Comparison of ENCODE assay signal across 13 cellular contexts in genomic region chr7:2269468-2270460, GRCh38. TPM values are rescaled to one million over a fixed set of nuclear protein-coding genes. Genes with fewer than 3 reads are reported as not detected.
DNase-seq lines count a peak whose midpoint lies in the region; ATAC-seq and TF ChIP-seq lines count a peak whose summit lies in the region.
"Had no signal": no experiment of that assay in that cellular context is flagged by ENCODE, and none has a peak within 500 bp of the region (broad histone marks: within the 10 kb centered on the region; RNA-seq: fewer than 3 reads in every experiment).

No MANE protein-coding gene starts in this region.

- peak overlapping the region; percentile 66 for H3K4me3 Mint-ChIP-seq in neural crest cell
- no peak overlapping the region for H3K4me3 Mint-ChIP-seq in CD4-positive, alpha-beta T cell
- H3K4me3 Mint-ChIP-seq in activated naive CD4-positive, alpha-beta T cell treated with anti-CD3 and anti-CD28 coated beads for 36 hours = no peak overlapping the region
- H3K4me3 Mint-ChIP-seq: activated T-helper 1 cell treated with anti-CD3 and anti-CD28 coated beads, Interleukin-12 subunit alpha, Interleukin-12 subunit beta, Interleukin-2, Interleukin-4 antibody, amounts not matched to agents 30 ng/mL and 10 ng/mL and 1 ng/mL, durations not matched to agents 14 hours and 24 hours and 36 hours had no signal

- no peaks in the 10 kb centered on the region for H3K36me3 ChIP-seq in PC-3 (ENCODE audit: low read depth, low read length)
- H3K36me3 ChIP-seq: cardiac muscle cell had no signal

- no peaks in the 10 kb centered on the region for H3K27me3 ChIP-seq in PC-3 (ENCODE audit: low read length)
- no peaks in the 10 kb centered on the region for H3K27me3 ChIP-seq in CD4-positive, alpha-beta T cell (ENCODE audit: control insufficient read depth, insufficient read depth, low read length)
- H3K27me3 ChIP-seq: cardiac muscle cell, SJSA1 had no signal

- no TSS peak for BruUV-seq in PC-3 (replicated peaks; lab: Mats Ljungman, UMichigan)

- CTCF ChIA-PET in PC-3 (lab: Charles Lee) = interaction anchor here (0.6 kb wide), 1 partner anchor 21 kb away, joined by 3 read pairs; no protein-coding TSS in a partner anchor
- CTCF ChIA-PET in CD4-positive, alpha-beta T cell (lab: Charles Lee) = no interaction called here
- CTCF ChIA-PET in activated naive CD4-positive, alpha-beta T cell treated with anti-CD3 and anti-CD28 coated beads for 36 hours (lab: Charles Lee) = interaction anchor here (0.6 to 0.7 kb wide), 2 partner anchors 78 to 94 kb away, joined by 3 to 5 read pairs; no protein-coding TSS in a partner anchor

- no peaks in the 10 kb centered on the region for H3K9me3 ChIP-seq in PC-3 (ENCODE audit: low read length)
- H3K9me3 ChIP-seq in CD4-positive, alpha-beta T cell (ENCODE audit: control insufficient read depth, low read length) = no peaks in the 10 kb centered on the region
- H3K9me3 ChIP-seq: SJSA1 had no signal

- H3K9ac ChIP-seq in PC-3 (ENCODE audit: low read length) = no peak overlapping the region

- peaks cover 14% of the 10 kb centered on the region for H3K4me1 ChIP-seq in PC-3 (ENCODE audit: insufficient read depth, low read length)

- H3K4me3 ChIP-seq in PC-3 (ENCODE audit: low read length) = no peak overlapping the region
- H3K4me3 ChIP-seq: cardiac muscle cell, SJSA1 had no signal

- no peak for TF ChIP-seq CTCF in PC-3 (conservative IDR thresholded peaks at IDR 0.05; ENCODE audit: low read depth, low read length)
- no peak for TF ChIP-seq CTCF in neural crest cell (conservative IDR thresholded peaks at IDR 0.05)
- no peak for TF ChIP-seq CTCF in CD4-positive, alpha-beta T cell (IDR thresholded peaks at IDR 0.05)

- no peaks in the 10 kb centered on the region for H3K9me3 Mint-ChIP-seq in neural crest cell
- H3K9me3 Mint-ChIP-seq in CD4-positive, alpha-beta T cell = no peaks in the 10 kb centered on the region
- H3K9me3 Mint-ChIP-seq in activated naive CD4-positive, alpha-beta T cell treated with anti-CD3 and anti-CD28 coated beads for 36 hours = no peaks in the 10 kb centered on the region
- H3K9me3 Mint-ChIP-seq: activated T-helper 1 cell treated with anti-CD3 and anti-CD28 coated beads, Interleukin-12 subunit alpha, Interleukin-12 subunit beta, Interleukin-2, Interleukin-4 antibody, amounts not matched to agents 30 ng/mL and 10 ng/mL and 1 ng/mL, durations not matched to agents 14 hours and 24 hours and 36 hours had no signal

- intact Hi-C loops in PC-3 (cut with micrococcal nuclease) = no loop called here
- intact Hi-C loops in CD4-positive, alpha-beta T cell (cut with DNase I, micrococcal nuclease) = no loop called here
- intact Hi-C loops in activated naive CD4-positive, alpha-beta T cell treated with anti-CD3 and anti-CD28 coated beads for 36 hours (cut with micrococcal nuclease) = no loop called here

- H3K27me3 Mint-ChIP-seq in neural crest cell (ENCODE audit: low read depth) = no peaks in the 10 kb centered on the region
- H3K27me3 Mint-ChIP-seq in CD4-positive, alpha-beta T cell = no peaks in the 10 kb centered on the region
- no peaks in the 10 kb centered on the region for H3K27me3 Mint-ChIP-seq in activated naive CD4-positive, alpha-beta T cell treated with anti-CD3 and anti-CD28 coated beads for 36 hours (ENCODE audit: low read depth)

- POLR2A ChIA-PET in PC-3 (lab: Charles Lee; ENCODE audit: unreplicated experiment) = interaction anchor here (0.6 kb wide), 1 partner anchor 45 kb away, joined by 13 read pairs; no protein-coding TSS in a partner anchor
- POLR2A ChIA-PET in CD4-positive, alpha-beta T cell (lab: Charles Lee) = no interaction called here

- H3K9me2 ChIP-seq in PC-3 (replicated peaks; ENCODE audit: low read length) = no peaks in the 10 kb centered on the region

- no peak overlapping the region for H3K4me2 ChIP-seq in PC-3 (ENCODE audit: low read length)

- H3K27ac ChIP-seq in PC-3 (ENCODE audit: low read length) = peak overlapping the region; percentile 5; the same call in 1 of the 2 replicates
- peak overlapping the region; percentile 17 for H3K27ac ChIP-seq in epithelial cell of prostate
- H3K27ac ChIP-seq in CD4-positive, alpha-beta T cell (ENCODE audit: low read depth, low read length) = no peak overlapping the region
- H3K27ac ChIP-seq: cardiac muscle cell, SJSA1 had no signal

- peak; percentile 25 for ATAC-seq in PC-3
- ATAC-seq in GM21526 (IDR thresholded peaks at IDR 0.05; ENCODE audit: low FRiP score, unreplicated experiment) = no peak
- no peak for ATAC-seq in CD4-positive, alpha-beta T cell (ENCODE audit: poor library complexity)
- ATAC-seq: left colon had no signal

- H3K27ac Mint-ChIP-seq in neural crest cell (ENCODE audit: unreplicated experiment) = peak overlapping the region; percentile 89
- no peak overlapping the region for H3K27ac Mint-ChIP-seq in CD4-positive, alpha-beta T cell
- H3K27ac Mint-ChIP-seq in activated naive CD4-positive, alpha-beta T cell treated with anti-CD3 and anti-CD28 coated beads for 36 hours = no peak overlapping the region
- H3K27ac Mint-ChIP-seq: activated T-helper 1 cell treated with anti-CD3 and anti-CD28 coated beads, Interleukin-12 subunit alpha, Interleukin-12 subunit beta, Interleukin-2, Interleukin-4 antibody, amounts not matched to agents 30 ng/mL and 10 ng/mL and 1 ng/mL, durations not matched to agents 14 hours and 24 hours and 36 hours had no signal

- H3K4me1 Mint-ChIP-seq in neural crest cell = peaks cover 14% of the 10 kb centered on the region
- H3K4me1 Mint-ChIP-seq in CD4-positive, alpha-beta T cell (ENCODE audit: low read depth) = no peaks in the 10 kb centered on the region
- no peaks in the 10 kb centered on the region for H3K4me1 Mint-ChIP-seq in activated naive CD4-positive, alpha-beta T cell treated with anti-CD3 and anti-CD28 coated beads for 36 hours (ENCODE audit: low read depth)

- no peak overlapping the region for H2AFZ ChIP-seq in PC-3 (ENCODE audit: low read length)

- no peaks in the 10 kb centered on the region for H3F3A ChIP-seq in PC-3 (ENCODE audit: low read length, unreplicated experiment)

- H3K36me3 Mint-ChIP-seq in neural crest cell (ENCODE audit: low read depth) = peaks cover 11% of the 10 kb centered on the region
- H3K36me3 Mint-ChIP-seq in CD4-positive, alpha-beta T cell (ENCODE audit: low read depth) = peaks cover 12% of the 10 kb centered on the region
- H3K36me3 Mint-ChIP-seq in activated naive CD4-positive, alpha-beta T cell treated with anti-CD3 and anti-CD28 coated beads for 36 hours (ENCODE audit: low read depth) = peaks cover 7% of the 10 kb centered on the region

- H3K79me2 ChIP-seq in PC-3 (ENCODE audit: low read length) = no peaks in the 10 kb centered on the region

- DNase-seq in ELF-1 (ENCODE audit: low read depth, low spot score) (peak; percentile 71), PC-3 (peak; percentile 4), epithelial cell of prostate (ENCODE audit: low read depth, low spot score) (no peak), neural crest cell (ENCODE audit: low read depth, low spot score) (no peak), NCI-H146 treated with DMSO at 0.1 percent for 48 hours (lab: John Stamatoyannopoulos, UW; ENCODE audit: unreplicated experiment) (no peak)
- no peak for DNase-seq in CD4-positive, alpha-beta T cell
- no peak for DNase-seq in activated naive CD4-positive, alpha-beta T cell treated with anti-CD3 and anti-CD28 coated beads for 36 hours
- DNase-seq: left colon, NCI-H526 treated with DMSO at 0.1 percent for 48 hours had no signal

- no peaks in the 10 kb centered on the region for H4K20me1 ChIP-seq in PC-3 (ENCODE audit: low read length)

RNA-seq across cellular contexts. Expression of gene NUDT1, which starts 27.7 kb away (rescaled TPM):
- total RNA-seq in PC-3 (2014; rRNA removed) = 58.5 and 59.3 TPM in 2 replicates
- 54.9 and 60.2 TPM in 2 replicates for total RNA-seq in neural crest cell
- total RNA-seq in CD4-positive, alpha-beta T cell = 10 to 100 TPM; 12.8 to 13.0 TPM
- total RNA-seq in activated naive CD4-positive, alpha-beta T cell treated with anti-CD3 and anti-CD28 coated beads for 36 hours = 100 to 1,000 TPM; 115 to 118 TPM

RNA-seq across cellular contexts. Expression of gene MRM2, which starts 27.8 kb away (rescaled TPM):
- total RNA-seq in PC-3 (2014; rRNA removed) (42.6 and 42.9 TPM in 2 replicates), neural crest cell (45.1 and 48.5 TPM in 2 replicates)
- total RNA-seq in CD4-positive, alpha-beta T cell = 1 to 10 TPM; 3.6 to 3.7 TPM
- total RNA-seq in activated naive CD4-positive, alpha-beta T cell treated with anti-CD3 and anti-CD28 coated beads for 36 hours = 10 to 100 TPM; 21.0 to 24.0 TPM

RNA-seq across cellular contexts. Expression of gene MAD1L1, which starts 37.0 kb away (rescaled TPM):
- total RNA-seq in PC-3 (2014; rRNA removed) (88.4 and 146 TPM in 2 replicates), neural crest cell (49.7 and 53.8 TPM in 2 replicates)
- total RNA-seq in CD4-positive, alpha-beta T cell = 100 to 1,000 TPM; 157 to 160 TPM
- 10 to 100 TPM; 37.5 to 40.2 TPM for total RNA-seq in activated naive CD4-positive, alpha-beta T cell treated with anti-CD3 and anti-CD28 coated beads for 36 hours

RNA-seq across cellular contexts. Expression of gene SNX8, which starts 44.5 kb away (rescaled TPM):
- total RNA-seq in PC-3 (2014; rRNA removed) = 12.3 and 20.5 TPM in 2 replicates
- total RNA-seq in neural crest cell = 30.4 and 31.8 TPM in 2 replicates
- 1 to 10 TPM; 4.2 to 4.5 TPM for total RNA-seq in CD4-positive, alpha-beta T cell
- 10 to 100 TPM; 28.7 to 29.6 TPM for total RNA-seq in activated naive CD4-positive, alpha-beta T cell treated with anti-CD3 and anti-CD28 coated beads for 36 hours

Comparison
In these comparisons a context has a peak if more than half of its experiments do, and no peak if none do; other contexts are left out.
1. DNase-seq: peak in ELF-1 (single experiment) and PC-3 (single experiment); none in epithelial cell of prostate (single experiment), neural crest cell (single experiment), NCI-H146 treated with DMSO at 0.1 percent for 48 hours (single experiment), CD4-positive, alpha-beta T cell (0 of 10) and activated naive CD4-positive, alpha-beta T cell treated with anti-CD3 and anti-CD28 coated beads for 36 hours (single experiment).